Comparison of ENCODE assay signal across 15 cellular contexts in genomic region chr15:56965614-56966013, GRCh38.
"Had no signal": no experiment of that assay in that cellular context is flagged by ENCODE, and none has a peak within 500 bp of the region (broad histone marks: within the 10 kb centered on the region; RNA-seq: fewer than 3 reads in every experiment).

No MANE protein-coding gene starts in this region.

- FAIRE-seq: colon had no signal

- ATAC-seq: effector memory CD8-positive, alpha-beta T cell; gastrocnemius medialis; left colon; natural killer cell had no signal

- H3K36me3 ChIP-seq: esophagus muscularis mucosa, gastrocnemius medialis, right atrium auricular region had no signal

- H3K27me3 ChIP-seq: esophagus muscularis mucosa, gastrocnemius medialis, right atrium auricular region had no signal

- H3K27ac ChIP-seq: epithelial cell of prostate, esophagus muscularis mucosa, gastrocnemius medialis, right atrium auricular region had no signal

- H3K9me3 ChIP-seq: esophagus muscularis mucosa, gastrocnemius medialis, right atrium auricular region had no signal

- H3K4me3 ChIP-seq: esophagus muscularis mucosa, gastrocnemius medialis, right atrium auricular region, smooth muscle cell had no signal

- DNase-seq: effector memory CD8-positive, alpha-beta T cell; gastrocnemius medialis; glutamatergic neuron; islet precursor cell; left colon; mammary epithelial cell; natural killer cell; posterior cingulate gyrus; stimulated activated CD4-positive, alpha-beta T cell treated with anti-CD3 and anti-CD28 coated beads, Interleukin-2, amount 100 ng/mL, for 48 hours; stimulated activated naive CD4-positive, alpha-beta T cell treated with Interleukin-2 at 50 U/mL for 16 hours had no signal
